ENCODE assay signal across 21 cellular contexts in genomic region chr18:43671431-43671830, GRCh38.
DNase-seq lines count a peak whose midpoint lies in the region; ATAC-seq and TF ChIP-seq lines count a peak whose summit lies in the region.
"Had no signal": no experiment of that assay in that cellular context is flagged by ENCODE, and none has a peak within 500 bp of the region (broad histone marks: within the 10 kb centered on the region; RNA-seq: fewer than 3 reads in every experiment).

No MANE protein-coding gene starts in this region.

- no peak overlapping the region for H3K4me2 ChIP-seq in PC-3 (ENCODE audit: low read length)
- H3K4me2 ChIP-seq: PC-9 had no signal

- no TSS peak for BruUV-seq in PC-3 (replicated peaks; lab: Mats Ljungman, UMichigan)

- H3K9ac ChIP-seq in PC-3 (ENCODE audit: low read length): no peak overlapping the region

- no peaks in the 10 kb centered on the region for H3K36me3 ChIP-seq in PC-3 (ENCODE audit: low read depth, low read length)
- H3K36me3 ChIP-seq: SJSA1 had no signal

- peak; percentile 38 for DNase-seq in EL
- peak; percentile 15 for DNase-seq in PC-3
- peak; percentile 76 to 77 for DNase-seq in foreskin keratinocyte
- peak; percentile 57 for DNase-seq in renal cortical epithelial cell (ENCODE audit: low read depth)
- DNase-seq in T-helper 1 cell: no peak
- DNase-seq: AML-193, DND-41, GDM1, GOT3, Karpas-422, NCI-H1105, NCI-H1694, NCI-H2107, NCI-H226, NCI-H524, PC-9, T-helper 17 cell had no signal

- POLR2A ChIA-PET in PC-3 (lab: Charles Lee; ENCODE audit: unreplicated experiment): no interaction called here

- no peak overlapping the region for H2AFZ ChIP-seq in PC-3 (ENCODE audit: low read length)
- H2AFZ ChIP-seq: PC-9 had no signal

- H3K27ac ChIP-seq in PC-3 (ENCODE audit: low read length): no peak overlapping the region
- no peak overlapping the region for H3K27ac ChIP-seq in foreskin keratinocyte
- H3K27ac ChIP-seq: HL-60, PC-9, SJSA1 had no signal

- TF ChIP-seq CTCF in PC-3 (conservative IDR thresholded peaks at IDR 0.05; ENCODE audit: low read depth, low read length) (no peak), foreskin keratinocyte (conservative IDR thresholded peaks at IDR 0.05) (no peak)

- no peaks in the 10 kb centered on the region for H3K27me3 ChIP-seq in PC-3 (ENCODE audit: low read length)
- no peaks in the 10 kb centered on the region for H3K27me3 ChIP-seq in foreskin keratinocyte
- H3K27me3 ChIP-seq: SJSA1 had no signal

- CTCF ChIA-PET in PC-3 (lab: Charles Lee): no interaction called here

- H4K20me1 ChIP-seq in PC-3 (ENCODE audit: low read length): no peaks in the 10 kb centered on the region

- no peaks in the 10 kb centered on the region for H3K9me3 ChIP-seq in PC-3 (ENCODE audit: low read length)
- H3K9me3 ChIP-seq: SJSA1 had no signal

- no peak overlapping the region for H3K4me3 ChIP-seq in PC-3 (ENCODE audit: low read length)
- H3K4me3 ChIP-seq: PC-9, SJSA1 had no signal

- H3K4me1 ChIP-seq in PC-3 (ENCODE audit: insufficient read depth, low read length) (no peaks in the 10 kb centered on the region), foreskin keratinocyte (no peaks in the 10 kb centered on the region)
- H3K4me1 ChIP-seq: SJSA1 had no signal

- intact Hi-C loops in PC-3 (cut with micrococcal nuclease): no loop called here

- no peaks in the 10 kb centered on the region for H3K79me2 ChIP-seq in PC-3 (ENCODE audit: low read length)

- no peaks in the 10 kb centered on the region for H3F3A ChIP-seq in PC-3 (ENCODE audit: low read length, unreplicated experiment)

- H3K9me2 ChIP-seq in PC-3 (replicated peaks; ENCODE audit: low read length): no peaks in the 10 kb centered on the region

- ATAC-seq in PC-3 (no peak), foreskin keratinocyte (peak; percentile 98), HG03354 (IDR thresholded peaks at IDR 0.05; ENCODE audit: poor library complexity, severe bottlenecking, unreplicated experiment) (no peak), HG02981 (IDR thresholded peaks at IDR 0.05; ENCODE audit: unreplicated experiment) (no peak)
- ATAC-seq: T-helper 17 cell had no signal

Comparison
In these comparisons a context has a peak if more than half of its experiments do, and no peak if none do; other contexts are left out.
1. DNase-seq: peak in EL (single experiment), PC-3 (single experiment), foreskin keratinocyte (2 of 2) and renal cortical epithelial cell (single experiment); none in T-helper 1 cell (0 of 5).